ENCODE assay signal across 13 cellular contexts in genomic region chr7:79050592-79050991, GRCh38.
DNase-seq lines count a peak whose midpoint lies in the region; ATAC-seq and TF ChIP-seq lines count a peak whose summit lies in the region.
"Had no signal": no experiment of that assay in that cellular context is flagged by ENCODE, and none has a peak within 500 bp of the region (broad histone marks: within the 10 kb centered on the region; RNA-seq: fewer than 3 reads in every experiment).

No MANE protein-coding gene starts in this region.

- H3K27me3 ChIP-seq in SJSA1 (replicated peaks) (no peaks in the 10 kb centered on the region; the same call in 1 of the 2 replicates), neuronal stem cell (ENCODE audit: control insufficient read depth in 3 of 3, insufficient read depth in 3 of 3, low read depth in 1 of 3, low read length in 3 of 3) (no peaks in the 10 kb centered on the region), right atrium auricular region (no peaks in the 10 kb centered on the region)
- H3K27me3 ChIP-seq: right lobe of liver had no signal

- WGBS in neuronal stem cell (ENCODE audit: extremely low coverage in 2 of 2, insufficient read length in 2 of 2, insufficient replicate concordance in 1 of 2), 2 donors, result no CpG with 5 or more reads among the region's 5 CpGs

- no peak overlapping the region for H3K4me2 ChIP-seq in neuronal stem cell (ENCODE audit: insufficient read depth, low read length, poor library complexity, severe bottlenecking)

- H4K8ac ChIP-seq in neuronal stem cell (ENCODE audit: low read depth, low read length), result no peak overlapping the region

- no peak overlapping the region for H2BK120ac ChIP-seq in neuronal stem cell (ENCODE audit: low read depth, low read length)

- H3K36me3 ChIP-seq in SJSA1 (no peaks in the 10 kb centered on the region), neuronal stem cell (replicated peaks in 1 of 2; ENCODE audit: control insufficient read depth in 2 of 2, insufficient read depth in 2 of 2, low read length in 2 of 2) (no peaks in the 10 kb centered on the region), right atrium auricular region (no peaks in the 10 kb centered on the region)
- H3K36me3 ChIP-seq: lower lobe of right lung, right lobe of liver had no signal

- no peaks in the 10 kb centered on the region for H3K79me1 ChIP-seq in neuronal stem cell (ENCODE audit: low read depth, low read length)

- no peak overlapping the region for H4K91ac ChIP-seq in neuronal stem cell (ENCODE audit: low read depth, low read length, poor library complexity)

- H3K27ac ChIP-seq in SJSA1, result no peak overlapping the region
- no peak overlapping the region for H3K27ac ChIP-seq in neuronal stem cell (replicated peaks; ENCODE audit: low read length)
- no peak overlapping the region for H3K27ac ChIP-seq in right atrium auricular region
- H3K27ac ChIP-seq: lower lobe of right lung, right lobe of liver had no signal

- H3K4me1 ChIP-seq in SJSA1 (replicated peaks), result peaks cover 8% of the 10 kb centered on the region; the same call in 1 of the 2 replicates
- no peaks in the 10 kb centered on the region for H3K4me1 ChIP-seq in neuronal stem cell (ENCODE audit: control insufficient read depth in 2 of 2, insufficient read depth in 1 of 2, low read depth in 1 of 2, low read length in 2 of 2)
- no peaks in the 10 kb centered on the region for H3K4me1 ChIP-seq in right atrium auricular region
- H3K4me1 ChIP-seq: lower lobe of right lung, right lobe of liver had no signal

- DNase-seq in H4 (ENCODE audit: low spot score) (peak; percentile 36), SJSA1 (ENCODE audit: low read depth in 1 of 2, low spot score in 2 of 2) (peak; percentile 55 to 59), fibroblast of pulmonary artery (ENCODE audit: low read depth) (peak; percentile 62), neuronal stem cell (ENCODE audit: low spot score) (no peak), right atrium auricular region (ENCODE audit: low spot score) (no peak)
- DNase-seq in activated effector memory CD4-positive, alpha-beta T cell treated with Interleukin-2 at 50 U/mL for 16 hours, result no peak
- DNase-seq: activated T-cell treated with anti-CD3 and anti-CD28 coated beads for 4 hours, aorta, Calu3, lower lobe of right lung, right lobe of liver had no signal

- H3K4me3 ChIP-seq in SJSA1, result no peak overlapping the region
- no peak overlapping the region for H3K4me3 ChIP-seq in fibroblast of pulmonary artery (replicated peaks; ENCODE audit: low read depth, low read length)
- H3K4me3 ChIP-seq in neuronal stem cell (ENCODE audit: low read length in 2 of 2), result no peak overlapping the region
- H3K4me3 ChIP-seq in right atrium auricular region, result no peak overlapping the region
- H3K4me3 ChIP-seq: lower lobe of right lung, right lobe of liver had no signal

- no peak overlapping the region for H3K18ac ChIP-seq in neuronal stem cell (ENCODE audit: low read length)

- no peak overlapping the region for H2BK5ac ChIP-seq in neuronal stem cell (ENCODE audit: low read length)

- no peak overlapping the region for H2BK12ac ChIP-seq in neuronal stem cell (ENCODE audit: low read length)

- no peak overlapping the region for H3K23ac ChIP-seq in neuronal stem cell (ENCODE audit: low read depth, low read length, poor library complexity)

- no peak overlapping the region for H3K14ac ChIP-seq in neuronal stem cell (ENCODE audit: low read length)

- TF ChIP-seq CTCF in fibroblast of pulmonary artery (IDR thresholded peaks at IDR 0.05; ENCODE audit: low read length, missing control alignments) (no peak), right atrium auricular region (IDR thresholded peaks at IDR 0.05) (no peak)

- H3K9me3 ChIP-seq in SJSA1 (replicated peaks) (no peaks in the 10 kb centered on the region), neuronal stem cell (replicated peaks in 1 of 2; ENCODE audit: control insufficient read depth in 2 of 2, insufficient read depth in 1 of 2, low read depth in 1 of 2, low read length in 2 of 2) (no peaks in the 10 kb centered on the region), right atrium auricular region (no peaks in the 10 kb centered on the region)
- H3K9me3 ChIP-seq: lower lobe of right lung, right lobe of liver had no signal

- H2BK15ac ChIP-seq in neuronal stem cell (ENCODE audit: low read length), result no peak overlapping the region

- no peak overlapping the region for H3K9ac ChIP-seq in neuronal stem cell (ENCODE audit: low read depth, low read length, poor library complexity)

- ATAC-seq in GM21447 (IDR thresholded peaks at IDR 0.05; ENCODE audit: unreplicated experiment) (no peak), GM18517 (IDR thresholded peaks at IDR 0.05; ENCODE audit: unreplicated experiment) (no peak)
- ATAC-seq: lower lobe of right lung, right lobe of liver had no signal

- H3K4ac ChIP-seq in neuronal stem cell (ENCODE audit: low read length), result no peak overlapping the region

- peak overlapping the region; percentile 59 for H2AFZ ChIP-seq in neuronal stem cell (ENCODE audit: low read length)

- H2AK5ac ChIP-seq in neuronal stem cell (ENCODE audit: low read depth, low read length), result no peak overlapping the region

Comparison
In these comparisons a context has a peak if more than half of its experiments do, and no peak if none do; other contexts are left out.
1. DNase-seq: peak in H4 (single experiment), SJSA1 (2 of 2) and fibroblast of pulmonary artery (single experiment); none in neuronal stem cell (single experiment), right atrium auricular region (single experiment) and activated effector memory CD4-positive, alpha-beta T cell treated with Interleukin-2 at 50 U/mL for 16 hours (single experiment).